ENCODE assay signal across 33 cellular contexts in genomic region chr12:76698316-76698715, GRCh38.
DNase-seq lines count a peak whose midpoint lies in the region; ATAC-seq, FAIRE-seq and TF ChIP-seq lines count a peak whose summit lies in the region.
"Had no signal": no experiment of that assay in that cellular context is flagged by ENCODE, and none has a peak within 500 bp of the region (broad histone marks: within the 10 kb centered on the region; RNA-seq: fewer than 3 reads in every experiment).

No MANE protein-coding gene starts in this region.

- no peak for TF ChIP-seq CTCF in K562 (IDR thresholded peaks at IDR 0.05 in 2 of 3, conservative IDR thresholded peaks at IDR 0.05 in 1 of 3; ENCODE audit: insufficient read depth in 2 of 3, low read depth in 1 of 3, low read length in 3 of 3)
- no peak for TF ChIP-seq CTCF in H9 (conservative IDR thresholded peaks at IDR 0.05)
- TF ChIP-seq CTCF in PC-9 (conservative IDR thresholded peaks at IDR 0.05): no peak

- no peak overlapping the region for H2BK12ac ChIP-seq in H9 (ENCODE audit: insufficient read length, low read depth, low read length)

- H3K36me3 ChIP-seq in K562 (ENCODE audit: control insufficient read depth, insufficient read depth, low read length): no peaks in the 10 kb centered on the region
- no peaks in the 10 kb centered on the region for H3K36me3 ChIP-seq in PC-9 (ENCODE audit: low read depth)
- H3K36me3 ChIP-seq: adrenal gland, brain microvascular endothelial cell, left lung, stomach, thyroid gland, uterus had no signal

- intact Hi-C loops in K562 (cut with micrococcal nuclease): no loop called here
- intact Hi-C loops in PC-9 (cut with micrococcal nuclease; ENCODE audit: unreplicated experiment): no loop called here
- intact Hi-C loops in right cardiac atrium (cut with DNase I): no loop called here

- H3K14ac ChIP-seq in H9 (ENCODE audit: insufficient read depth, low read length): no peak overlapping the region

- no peak for TF ChIP-seq POLR2A in K562 (conservative IDR thresholded peaks at IDR 0.05)

- ATAC-seq in K562: no peak
- no peak for ATAC-seq in T-helper 17 cell
- no peak for ATAC-seq in right cardiac atrium
- ATAC-seq: left lung had no signal

- POLR2A ChIA-PET in K562 (lab: Yijun Ruan, JAX): interaction anchor here (0.6 to 0.7 kb wide), 2 partner anchors 31 to 35 kb away, joined by 3 read pairs; no protein-coding TSS in a partner anchor
- POLR2A ChIA-PET in PC-9 (lab: Charles Lee; ENCODE audit: unreplicated experiment): no interaction called here

- H2BK5ac ChIP-seq in H9 (ENCODE audit: insufficient read length, low read length): no peak overlapping the region

- no peaks in the 10 kb centered on the region for H3K79me2 ChIP-seq in K562 (ENCODE audit: control insufficient read depth, insufficient read depth, low read length)
- no peaks in the 10 kb centered on the region for H3K79me2 ChIP-seq in H9 (ENCODE audit: insufficient read depth, low read length)
- H3K79me2 ChIP-seq in PC-9 (ENCODE audit: low read depth): no peaks in the 10 kb centered on the region

- no peak overlapping the region for H3K23ac ChIP-seq in H9 (ENCODE audit: insufficient read length, low read depth, low read length)

- H2BK120ac ChIP-seq in H9 (ENCODE audit: low read depth, low read length, poor library complexity, severe bottlenecking): no peak overlapping the region

- H3K27ac Mint-ChIP-seq in T-helper 17 cell (no peak overlapping the region), H9 (no peak overlapping the region)
- H3K27ac Mint-ChIP-seq: activated T-cell treated with anti-CD3 and anti-CD28 coated beads, Interleukin-2, amount 50 U/mL, for 24 hours; CD4-positive, CD25-positive, alpha-beta regulatory T cell; memory B cell; progenitor cell of endocrine pancreas; T-helper 1 cell treated with Interleukin-12 subunit alpha and Interleukin-12 subunit beta and Interleukin-4 antibody, amounts not matched to agents 30 μg/mL and 1 μg/mL, for 36 hours had no signal

- no peaks in the 10 kb centered on the region for H3K23me2 ChIP-seq in H9 (ENCODE audit: insufficient read length, low read depth, low read length, poor library complexity, severe bottlenecking)

- H3K4me2 ChIP-seq in K562 (ENCODE audit: insufficient read depth, low read length): no peak overlapping the region
- no peak overlapping the region for H3K4me2 ChIP-seq in H9 (ENCODE audit: insufficient read depth, insufficient read length, low read length)
- H3K4me2 ChIP-seq in PC-9: no peak overlapping the region

- no peak overlapping the region for H2AK5ac ChIP-seq in H9 (ENCODE audit: insufficient read length, low read length)

- H3K36me3 Mint-ChIP-seq in T-helper 17 cell (ENCODE audit: low read depth) (no peaks in the 10 kb centered on the region), H9 (ENCODE audit: insufficient read depth in 1 of 3, low read depth in 3 of 3) (no peaks in the 10 kb centered on the region)
- H3K36me3 Mint-ChIP-seq: CD4-positive, CD25-positive, alpha-beta regulatory T cell; memory B cell had no signal

- 0 out of 2 replicates have a peak, but pooled peaks cover 3% of the 10 kb centered on the region for H3K9me2 ChIP-seq in PC-9 (ENCODE audit: insufficient read depth)

- H4K20me1 ChIP-seq in K562 (replicated peaks; ENCODE audit: control insufficient read depth, insufficient read depth, low read length): no peaks in the 10 kb centered on the region
- no peaks in the 10 kb centered on the region for H4K20me1 ChIP-seq in H9 (ENCODE audit: control insufficient read depth, insufficient read depth, insufficient read length)
- H4K20me1 ChIP-seq in PC-9 (ENCODE audit: insufficient read depth): no peaks in the 10 kb centered on the region

- no peak for FAIRE-seq in K562 (lab: Jason Lieb, UNC)
- FAIRE-seq: D721Med, GM12892, islet of Langerhans, TTC549 had no signal

- 13% methylated on average over 1 of the region's 1 CpG for WGBS in K562 (ENCODE audit: insufficient coverage, low coverage, missing lambda C conversion rate)
- no CpG with 5 or more reads among the region's 1 CpG for WGBS in H9 (ENCODE audit: extremely low coverage, insufficient read length, low lambda C conversion rate)
- WGBS in right cardiac atrium: 98% methylated on average over 1 of the region's 1 CpG

- H2BK20ac ChIP-seq in H9 (ENCODE audit: low read depth, low read length, poor library complexity, severe bottlenecking): no peak overlapping the region

- BruUV-seq in K562 (replicated peaks; lab: Mats Ljungman, UMichigan) (no TSS peak), PC-9 (replicated peaks; lab: Mats Ljungman, UMichigan) (no TSS peak)

- no peaks in the 10 kb centered on the region for H3K9me1 ChIP-seq in K562 (ENCODE audit: control insufficient read depth, insufficient read depth, low read length)

- CTCF ChIA-PET in K562 (lab: Yijun Ruan, JAX; ENCODE audit: low intra/inter-chr PET ratio) (no interaction called here), PC-9 (lab: Charles Lee) (no interaction called here)

- no peak overlapping the region for H3K4ac ChIP-seq in H9 (ENCODE audit: low read depth, low read length)

- H3T11ph ChIP-seq in H9 (ENCODE audit: low read length): no peak overlapping the region

- in situ Hi-C loops in K562 (cut with MboI): no loop called here

- H3K4me3 ChIP-seq in K562 (no peak overlapping the region), PC-9 (no peak overlapping the region), right cardiac atrium (ENCODE audit: low read length) (no peak overlapping the region)
- H3K4me3 ChIP-seq: adrenal gland, GM23248, left lung, SK-N-MC, stomach, thyroid gland, uterus had no signal

- no peaks in the 10 kb centered on the region; a peak in 1 of 5 replicates for H3K27me3 ChIP-seq in K562 (ENCODE audit: control insufficient read depth in 2 of 2, insufficient read depth in 2 of 2, low read length in 2 of 2)
- no peaks in the 10 kb centered on the region for H3K27me3 ChIP-seq in H9 (ENCODE audit: insufficient read depth, low read length)
- H3K27me3 ChIP-seq in PC-9 (ENCODE audit: insufficient read depth, low read depth): no peaks in the 10 kb centered on the region
- no peaks in the 10 kb centered on the region for H3K27me3 ChIP-seq in right cardiac atrium (ENCODE audit: control insufficient read depth, insufficient read depth)
- H3K27me3 ChIP-seq: adrenal gland, brain microvascular endothelial cell, left lung, stomach, thyroid gland, uterus had no signal

- H3K9me3 ChIP-seq in K562 (replicated peaks; ENCODE audit: control insufficient read depth, insufficient read depth, low read depth, low read length) (no peaks in the 10 kb centered on the region), T-helper 17 cell (ENCODE audit: control insufficient read depth, low read length, poor library complexity, severe bottlenecking) (no peaks in the 10 kb centered on the region), H9 (ENCODE audit: control insufficient read depth, low read depth, low read length) (no peaks in the 10 kb centered on the region), PC-9 (ENCODE audit: insufficient read depth, low read depth) (no peaks in the 10 kb centered on the region), right cardiac atrium (ENCODE audit: control insufficient read depth, low read length) (no peaks in the 10 kb centered on the region)
- H3K9me3 ChIP-seq: adrenal gland, left lung, stomach, thyroid gland, uterus had no signal

- H3K27me3 Mint-ChIP-seq in T-helper 17 cell (peaks cover 12% of the 10 kb centered on the region), H9 (ENCODE audit: low read depth) (no peaks in the 10 kb centered on the region)

- H3K79me1 ChIP-seq in H9 (ENCODE audit: insufficient read depth, low read depth, low read length, poor library complexity, severe bottlenecking): no peaks in the 10 kb centered on the region

- H4K5ac ChIP-seq in H9 (ENCODE audit: insufficient read length, low read depth, low read length): no peak overlapping the region

- H3K4me1 ChIP-seq in K562 (replicated peaks in 1 of 2; ENCODE audit: control insufficient read depth in 2 of 2, insufficient read depth in 2 of 2, low read length in 2 of 2) (no peaks in the 10 kb centered on the region), H9 (ENCODE audit: insufficient read depth, low read length) (no peaks in the 10 kb centered on the region; the same call in 1 of the 2 replicates), PC-9 (replicated peaks; ENCODE audit: insufficient read depth) (no peaks in the 10 kb centered on the region), right cardiac atrium (ENCODE audit: control insufficient read depth, insufficient read depth, low read length) (no peaks in the 10 kb centered on the region)
- H3K4me1 ChIP-seq: adrenal gland, left lung, stomach, uterus had no signal

- H3K56ac ChIP-seq in H9 (ENCODE audit: insufficient read length, low read depth, low read length): no peak overlapping the region

- H2BK15ac ChIP-seq in H9 (ENCODE audit: low read depth, low read length): no peak overlapping the region

- H3K18ac ChIP-seq in H9 (ENCODE audit: insufficient read length, low read depth, low read length): no peak overlapping the region

- no peaks in the 10 kb centered on the region for H3F3A ChIP-seq in PC-9 (ENCODE audit: insufficient read depth, low read depth)

- H4K91ac ChIP-seq in H9 (ENCODE audit: insufficient read length, low read depth, low read length): no peak overlapping the region

- no peak for TF ChIP-seq RAD21 in K562 (CRISPR knock-in tag; conservative IDR thresholded peaks at IDR 0.05 in 1 of 2, IDR thresholded peaks at IDR 0.05 in 1 of 2)

- peak; percentile 21 for DNase-seq in Ammon's horn (ENCODE audit: low spot score)
- DNase-seq in HT1080 (ENCODE audit: low read depth): peak; percentile 35
- no peak for DNase-seq in K562 (ENCODE audit: extremely low read depth in 1 of 4, low spot score in 3 of 4)
- DNase-seq in iris pigment epithelial cell (ENCODE audit: low read depth): peak; percentile 40
- no peak for DNase-seq in T-helper 17 cell
- DNase-seq in H9: no peak
- DNase-seq in PC-9: no peak
- DNase-seq in right cardiac atrium: no peak
- DNase-seq: 8988T; activated CD4-positive, CD25-positive, alpha-beta regulatory T cell; activated T-cell treated with anti-CD3 and anti-CD28 coated beads, Interleukin-2, amount 50 U/mL, for 24 hours; brain microvascular endothelial cell; CD4-positive, CD25-positive, alpha-beta regulatory T cell; GM23248; left lung; NCI-H2029 treated with DMSO at 0.1 percent for 48 hours; NCI-H526 treated with DMSO at 0.1 percent for 48 hours; NK-92 treated with Interleukin-12 subunit alpha and Interleukin-12 subunit beta, amount 100 ng/mL, for 24 hours; stimulated activated CD4-positive, alpha-beta T cell treated with anti-CD3 and anti-CD28 coated beads, Interleukin-12 subunit alpha, Interleukin-12 subunit beta, amount 100 ng/mL, for 4 hours; stimulated activated CD4-positive, alpha-beta T cell treated with anti-CD3 and anti-CD28 coated beads, Interleukin-4, amount 100 ng/mL, for 1 hour; stomach; uterus had no signal

- no peak overlapping the region for H3K9ac ChIP-seq in K562 (ENCODE audit: insufficient read depth in 1 of 2, low read depth in 2 of 2, low read length in 2 of 2)
- no peak overlapping the region for H3K9ac ChIP-seq in H9 (ENCODE audit: extremely low read depth, insufficient read length, low read length)
- H3K9ac ChIP-seq: GM23248 had no signal

- no peak for TF ChIP-seq EP300 in K562 (IDR thresholded peaks at IDR 0.05; ENCODE audit: low read length)

- H3K27ac ChIP-seq in K562 (ENCODE audit: extremely low read depth, low read depth, low read length) (no peak overlapping the region), H9 (ENCODE audit: insufficient read length, low read depth, low read length) (no peak overlapping the region), PC-9 (no peak overlapping the region), right cardiac atrium (ENCODE audit: low read length) (no peak overlapping the region)
- H3K27ac ChIP-seq: adrenal gland, brain microvascular endothelial cell, epithelial cell of prostate, GM23248, left lung, SK-N-MC, stomach, thyroid gland, uterus had no signal

- H3K4me3 Mint-ChIP-seq in T-helper 17 cell: no peak overlapping the region
- no peak overlapping the region for H3K4me3 Mint-ChIP-seq in H9
- H3K4me3 Mint-ChIP-seq: activated T-cell treated with anti-CD3 and anti-CD28 coated beads, Interleukin-2, amount 50 U/mL, for 24 hours; CD4-positive, CD25-positive, alpha-beta regulatory T cell; memory B cell; T-helper 1 cell treated with Interleukin-12 subunit alpha and Interleukin-12 subunit beta and Interleukin-4 antibody, amounts not matched to agents 30 μg/mL and 1 μg/mL, for 36 hours had no signal

- H2AFZ ChIP-seq in K562 (ENCODE audit: low read depth, low read length): peak overlapping the region; percentile 30; the same call in 1 of the 2 replicates
- no peak overlapping the region for H2AFZ ChIP-seq in H9 (ENCODE audit: low read length)
- no peak overlapping the region for H2AFZ ChIP-seq in PC-9
- H2AFZ ChIP-seq: GM23248 had no signal

- H3K9me3 Mint-ChIP-seq in H9: no peaks in the 10 kb centered on the region
- H3K9me3 Mint-ChIP-seq: activated T-cell treated with anti-CD3 and anti-CD28 coated beads, Interleukin-2, amount 50 U/mL, for 24 hours; CD4-positive, CD25-positive, alpha-beta regulatory T cell; memory B cell; T-helper 1 cell treated with Interleukin-12 subunit alpha and Interleukin-12 subunit beta and Interleukin-4 antibody, amounts not matched to agents 30 μg/mL and 1 μg/mL, for 36 hours had no signal

- peaks cover 2% of the 10 kb centered on the region for H3K4me1 Mint-ChIP-seq in T-helper 17 cell
- peaks cover 29 to 36% of the 10 kb centered on the region in 2 experiments for H3K4me1 Mint-ChIP-seq in H9
- H3K4me1 Mint-ChIP-seq: CD4-positive, CD25-positive, alpha-beta regulatory T cell; memory B cell had no signal

- H4K8ac ChIP-seq in H9 (replicated peaks; ENCODE audit: insufficient read length, low read depth, low read length): no peak overlapping the region

Comparison
In these comparisons a context has a peak if more than half of its experiments do, and no peak if none do; other contexts are left out.
1. DNase-seq: peak in Ammon's horn (single experiment), HT1080 (single experiment) and iris pigment epithelial cell (single experiment); none in K562 (0 of 4), T-helper 17 cell (0 of 3), H9 (single experiment), PC-9 (0 of 2) and right cardiac atrium (0 of 3).